Comparison of ENCODE assay signal across 1 cellular context in genomic region chr5:102231693-102232619, GRCh38.
TF ChIP-seq lines count a peak whose summit lies in the region.

No MANE protein-coding gene starts in this region.

TF ChIP-seq in GM23338, 12 proteins besides CTCF, POLR2A, EP300 and RAD21 (continued from another document):
- TF ChIP-seq ZNF462 (CRISPR knock-in tag; IDR thresholded peaks at IDR 0.05) (no peak), CREB1 (CRISPR knock-in tag; IDR thresholded peaks at IDR 0.05; ENCODE audit: low read depth) (no peak), ZNF331 (CRISPR knock-in tag; IDR thresholded peaks at IDR 0.05; ENCODE audit: low read depth) (no peak), JUNB (IDR thresholded peaks at IDR 0.05; ENCODE audit: unreplicated experiment) (no peak), ETS1 (IDR thresholded peaks at IDR 0.05) (no peak), POLR2AphosphoS5 (IDR thresholded peaks at IDR 0.05; ENCODE audit: low read depth) (no peak), NANOG (IDR thresholded peaks at IDR 0.05; ENCODE audit: borderline replicate concordance) (no peak), ZNF114 (CRISPR knock-in tag; IDR thresholded peaks at IDR 0.05) (no peak), STAT1 (IDR thresholded peaks at IDR 0.05; ENCODE audit: unreplicated experiment) (no peak), EZH2 (IDR thresholded peaks at IDR 0.05; ENCODE audit: low read depth, unreplicated experiment) (no peak)
